In the genomic region with DNA sequence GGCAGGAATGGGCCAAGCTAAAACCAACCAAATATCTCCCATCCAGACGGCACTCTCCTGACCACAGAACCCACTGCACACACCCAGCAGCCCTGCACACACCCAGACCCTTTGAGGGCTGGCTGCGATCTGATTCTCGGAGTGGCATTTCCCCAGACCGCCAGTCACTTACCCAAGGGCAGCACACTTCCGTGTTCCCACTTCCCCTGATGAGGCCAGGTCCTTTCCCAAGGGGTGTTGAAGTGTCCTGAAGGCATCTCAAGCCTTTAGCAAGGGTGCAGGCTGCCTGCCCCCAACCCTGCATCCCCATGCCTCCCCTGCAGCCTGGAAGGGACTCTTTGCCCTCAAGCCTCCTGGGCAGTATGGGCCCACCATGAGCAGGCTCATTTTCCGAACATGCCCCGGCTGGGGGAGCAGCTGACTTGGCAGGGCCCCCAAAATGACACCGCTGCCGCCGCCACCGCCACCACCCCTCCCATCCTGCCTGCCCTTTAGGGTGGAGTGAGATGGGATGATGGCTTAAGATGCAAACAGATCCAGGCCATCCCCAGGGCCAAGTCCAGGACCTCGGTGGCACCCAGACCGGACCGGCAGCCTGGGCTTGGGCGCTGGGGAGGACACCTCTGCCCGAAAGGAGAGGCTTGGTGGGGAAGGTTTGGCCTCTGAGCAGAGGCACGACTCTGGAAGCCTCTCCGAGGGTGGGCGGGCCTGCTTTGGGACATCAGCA, we compare ENCODE assay signal across 21 cellular contexts.
DNase-seq lines count a peak whose midpoint lies in the region; ATAC-seq and TF ChIP-seq lines count a peak whose summit lies in the region.
"Had no signal": no experiment of that assay in that cellular context is flagged by ENCODE, and none has a peak within 500 bp of the region (broad histone marks: within the 10 kb centered on the region; RNA-seq: fewer than 3 reads in every experiment).

No MANE protein-coding gene starts in this region.

- no peaks in the 10 kb centered on the region for H3K4me1 ChIP-seq in endodermal cell (ENCODE audit: control insufficient read depth, insufficient read depth, low read length)
- no peaks in the 10 kb centered on the region for H3K4me1 ChIP-seq in osteoblast (ENCODE audit: insufficient read depth, low read length)
- H3K4me1 ChIP-seq: body of pancreas, heart left ventricle, pancreas, right lobe of liver, testis had no signal

- no peaks in the 10 kb centered on the region for H3K79me2 ChIP-seq in osteoblast (ENCODE audit: insufficient read depth, low read length)

- no peak overlapping the region for H3K4me3 Mint-ChIP-seq in endodermal cell
- H3K4me3 Mint-ChIP-seq: activated CD4-positive, alpha-beta T cell treated with anti-CD3 and anti-CD28 coated beads for 36 hours; activated naive CD8-positive, alpha-beta T cell treated with anti-CD3 and anti-CD28 coated beads, Interleukin-2, amount 50 U/mL, for 24 hours; CD4-positive, alpha-beta memory T cell had no signal

- H4K20me1 ChIP-seq in osteoblast (ENCODE audit: insufficient read depth, low read length), result no peaks in the 10 kb centered on the region

- peaks cover 15% of the 10 kb centered on the region for H3K27me3 ChIP-seq in endodermal cell (ENCODE audit: control insufficient read depth, insufficient read depth, low read length, poor library complexity, severe bottlenecking)
- peaks cover 7% of the 10 kb centered on the region for H3K27me3 ChIP-seq in osteoblast (ENCODE audit: insufficient read depth, low read length)
- H3K27me3 ChIP-seq: body of pancreas, pancreas, right lobe of liver, testis had no signal

- no peak overlapping the region for H3K27ac Mint-ChIP-seq in endodermal cell
- H3K27ac Mint-ChIP-seq: activated CD4-positive, alpha-beta T cell treated with anti-CD3 and anti-CD28 coated beads for 36 hours; activated naive CD8-positive, alpha-beta T cell treated with anti-CD3 and anti-CD28 coated beads, Interleukin-2, amount 50 U/mL, for 24 hours; activated T-helper 2 cell treated with anti-CD3 and anti-CD28 coated beads, Interferon-gamma antibody, Interleukin-2, Interleukin-4, amounts not matched to agents 10 μg/mL and 5 μg/mL and 100 μg/mL, durations not matched to agents 14 hours and 24 hours and 36 hours; CD4-positive, alpha-beta memory T cell had no signal

- H3K9ac ChIP-seq in endodermal cell (ENCODE audit: extremely low read depth, low read length, poor library complexity, severe bottlenecking), result no peak overlapping the region
- H3K9ac ChIP-seq: GM23248 had no signal

- no peak overlapping the region for H3K27ac ChIP-seq in endodermal cell (ENCODE audit: low read depth, low read length)
- no peak overlapping the region for H3K27ac ChIP-seq in osteoblast (ENCODE audit: low read depth, low read length)
- H3K27ac ChIP-seq: body of pancreas, GM23248, heart left ventricle, pancreas, right lobe of liver, testis had no signal

- 89 to 100% methylated on average over 1 to 19 of the region's 19 CpGs for WGBS in endodermal cell (ENCODE audit: insufficient coverage in 1 of 2, insufficient read length in 1 of 2), 2 experiments

- H3K27me3 Mint-ChIP-seq in endodermal cell (ENCODE audit: insufficient read depth), result peaks cover 45% of the 10 kb centered on the region

- peak; percentile 34 for DNase-seq in GDM1 (lab: John Stamatoyannopoulos, UW)
- peak; percentile 65 for DNase-seq in OCI-M1 (lab: John Stamatoyannopoulos, UW)
- DNase-seq in endodermal cell, result peak; percentile 45
- peak; percentile 84 for DNase-seq in osteoblast (ENCODE audit: insufficient read length, low spot score, missing footprints)
- DNase-seq in hippocampal formation (lab: John Stamatoyannopoulos, UW), result no peak
- DNase-seq in stimulated activated CD4-positive, alpha-beta T cell treated with anti-CD3 and anti-CD28 coated beads, Interleukin-4, amount 100 ng/mL, for 4 hours, result no peak
- DNase-seq: activated CD4-positive, alpha-beta T cell treated with anti-CD3 and anti-CD28 coated beads for 36 hours; activated naive CD8-positive, alpha-beta T cell treated with anti-CD3 and anti-CD28 coated beads, Interleukin-2, amount 50 U/mL, for 24 hours; body of pancreas; CD4-positive, alpha-beta memory T cell; GF-D8; GM23248; heart left ventricle; NCI-H2029 treated with DMSO at 0.1 percent for 48 hours; NCI-H446 treated with DMSO at 0.1 percent for 48 hours; pancreas; T-helper 9 cell; testis had no signal

- H3K36me3 ChIP-seq in endodermal cell (ENCODE audit: control insufficient read depth, insufficient read depth, low read length) (no peaks in the 10 kb centered on the region), osteoblast (ENCODE audit: insufficient read depth, low read length) (no peaks in the 10 kb centered on the region)
- H3K36me3 ChIP-seq: heart left ventricle, pancreas, right lobe of liver had no signal

- H3K4me3 ChIP-seq in endodermal cell (ENCODE audit: low read length) (no peak overlapping the region), osteoblast (ENCODE audit: insufficient read depth, low read length) (no peak overlapping the region)
- H3K4me3 ChIP-seq: body of pancreas, GM23248, heart left ventricle, pancreas, right lobe of liver, testis had no signal

- H3K9me3 ChIP-seq in endodermal cell (ENCODE audit: control insufficient read depth, low read length) (no peaks in the 10 kb centered on the region), osteoblast (ENCODE audit: low read depth, low read length) (no peaks in the 10 kb centered on the region)
- H3K9me3 ChIP-seq: body of pancreas, heart left ventricle, pancreas, right lobe of liver, testis had no signal

- TF ChIP-seq CTCF in endodermal cell (conservative IDR thresholded peaks at IDR 0.05), result no peak
- TF ChIP-seq CTCF in osteoblast (IDR thresholded peaks at IDR 0.05; ENCODE audit: extremely low read depth, low read depth, low read length), result no peak

- no peaks in the 10 kb centered on the region for H3K36me3 Mint-ChIP-seq in endodermal cell (ENCODE audit: low read depth)
- H3K36me3 Mint-ChIP-seq: CD4-positive, alpha-beta memory T cell had no signal

- H3K4me1 Mint-ChIP-seq in endodermal cell, result peaks cover 5% of the 10 kb centered on the region
- H3K4me1 Mint-ChIP-seq: activated CD4-positive, alpha-beta T cell treated with anti-CD3 and anti-CD28 coated beads for 36 hours; activated naive CD8-positive, alpha-beta T cell treated with anti-CD3 and anti-CD28 coated beads, Interleukin-2, amount 50 U/mL, for 24 hours; CD4-positive, alpha-beta memory T cell had no signal

- H3K4me2 ChIP-seq in osteoblast (ENCODE audit: insufficient read depth, low read length), result no peak overlapping the region

- H2AFZ ChIP-seq in osteoblast (ENCODE audit: low read length), result no peak overlapping the region
- H2AFZ ChIP-seq: GM23248 had no signal

- no peak for ATAC-seq in GM18520 (IDR thresholded peaks at IDR 0.05; ENCODE audit: unreplicated experiment)
- ATAC-seq: activated CD4-positive, alpha-beta T cell treated with anti-CD3 and anti-CD28 coated beads for 36 hours; activated naive CD8-positive, alpha-beta T cell treated with anti-CD3 and anti-CD28 coated beads, Interleukin-2, amount 50 U/mL, for 24 hours; body of pancreas; heart left ventricle; pancreas; right lobe of liver had no signal

- no peaks in the 10 kb centered on the region for H3K9me3 Mint-ChIP-seq in endodermal cell
- H3K9me3 Mint-ChIP-seq: activated naive CD8-positive, alpha-beta T cell treated with anti-CD3 and anti-CD28 coated beads, Interleukin-2, amount 50 U/mL, for 24 hours; activated T-helper 2 cell treated with anti-CD3 and anti-CD28 coated beads, Interferon-gamma antibody, Interleukin-2, Interleukin-4, amounts not matched to agents 10 μg/mL and 5 μg/mL and 100 μg/mL, durations not matched to agents 14 hours and 24 hours and 36 hours had no signal

Comparison
In these comparisons a context has a peak if more than half of its experiments do, and no peak if none do; other contexts are left out.
1. DNase-seq: peak in GDM1 (single experiment), OCI-M1 (single experiment), endodermal cell (single experiment) and osteoblast (single experiment); none in hippocampal formation (0 of 2) and stimulated activated CD4-positive, alpha-beta T cell treated with anti-CD3 and anti-CD28 coated beads, Interleukin-4, amount 100 ng/mL, for 4 hours (0 of 2).